Comparison of ENCODE assay signal across 28 cellular contexts in genomic region chr6:24849713-24850112, GRCh38. TPM values are rescaled to one million over a fixed set of nuclear protein-coding genes. Genes with fewer than 3 reads are reported as not detected.
DNase-seq lines count a peak whose midpoint lies in the region; ATAC-seq and TF ChIP-seq lines count a peak whose summit lies in the region.
"Had no signal": no experiment of that assay in that cellular context is flagged by ENCODE, and none has a peak within 500 bp of the region (broad histone marks: within the 10 kb centered on the region; RNA-seq: fewer than 3 reads in every experiment).

No MANE protein-coding gene starts in this region.

- H3K27ac Mint-ChIP-seq in activated naive CD4-positive, alpha-beta T cell treated with anti-CD3 and anti-CD28 coated beads, Interleukin-2, amount 50 U/mL, for 24 hours: peak overlapping the region; percentile 73
- peak overlapping the region; percentile 59; the same call in 1 of the 2 replicates for H3K27ac Mint-ChIP-seq in WTC11
- peak overlapping the region; percentile 79 for H3K27ac Mint-ChIP-seq in memory B cell
- H3K27ac Mint-ChIP-seq in stimulated activated naive CD8-positive, alpha-beta T cell treated with anti-CD3 and anti-CD28 coated beads, Interleukin-15, amount 100 ng/mL, for 72 hours: peak overlapping the region; percentile 86 to 87
- H3K27ac Mint-ChIP-seq: activated T-helper 2 cell treated with anti-CD3 and anti-CD28 coated beads, Interferon-gamma antibody, Interleukin-2, Interleukin-4, amounts not matched to agents 10 μg/mL and 5 μg/mL and 100 μg/mL, durations not matched to agents 14 hours and 24 hours and 36 hours; dendritic cell treated with granulocyte-macrophage colony-stimulating factor and Interleukin-4, amounts not matched to agents 40 ng/mL and 50 ng/mL, for 4 days; endodermal cell; T-helper 2 cell treated with Interferon-gamma antibody and Interleukin-4, amounts not matched to agents 5 μg/mL and 100 μg/mL, for 36 hours; type B pancreatic cell had no signal

- CTCF ChIA-PET in WTC11 (lab: Charles Lee): interaction anchor here (1.6 kb wide), 1 partner anchor 168 kb away, joined by 6 read pairs; no protein-coding TSS in a partner anchor

- H3K4me1 Mint-ChIP-seq in activated naive CD4-positive, alpha-beta T cell treated with anti-CD3 and anti-CD28 coated beads, Interleukin-2, amount 50 U/mL, for 24 hours: peaks cover 59% of the 10 kb centered on the region
- H3K4me1 Mint-ChIP-seq in WTC11 (peaks cover 6% of the 10 kb centered on the region; the same call in 1 of the 2 replicates), memory B cell (peaks cover 10% of the 10 kb centered on the region)
- peaks cover 67% of the 10 kb centered on the region for H3K4me1 Mint-ChIP-seq in stimulated activated naive CD8-positive, alpha-beta T cell treated with anti-CD3 and anti-CD28 coated beads, Interleukin-15, amount 100 ng/mL, for 72 hours
- H3K4me1 Mint-ChIP-seq: endodermal cell had no signal

- POLR2A ChIA-PET in WTC11 (lab: Charles Lee): interaction anchor here (0.6 kb wide), 1 partner anchor 1285 kb away, joined by 6 read pairs; no protein-coding TSS in a partner anchor

- ATAC-seq in WTC11 (no peak), memory B cell (ENCODE audit: low read depth) (no peak), HG03469 (IDR thresholded peaks at IDR 0.05; ENCODE audit: unreplicated experiment) (no peak)
- peak; percentile 70 for ATAC-seq in stimulated activated naive CD8-positive, alpha-beta T cell treated with anti-CD3 and anti-CD28 coated beads, Interleukin-15, amount 100 ng/mL, for 72 hours
- ATAC-seq: left lobe of liver had no signal

- DNase-seq in activated naive CD4-positive, alpha-beta T cell (lab: John Stamatoyannopoulos, UW): no peak
- DNase-seq in WTC11 (ENCODE audit: low spot score) (no peak), memory B cell (ENCODE audit: low spot score in 2 of 2) (no peak), GM03348 (ENCODE audit: low spot score) (no peak), NCI-H1417 treated with DMSO at 0.1 percent for 48 hours (lab: John Stamatoyannopoulos, UW) (no peak)
- DNase-seq in stimulated activated naive CD8-positive, alpha-beta T cell treated with anti-CD3 and anti-CD28 coated beads, Interleukin-15, amount 100 ng/mL, for 72 hours: no peak
- DNase-seq: activated CD4-positive, alpha-beta T cell treated with anti-CD3 and anti-CD28 coated beads for 4 hours; adrenal gland; central memory CD4-positive, alpha-beta T cell; endodermal cell; glutamatergic neuron; H9; NCI-H1694; Peyer's patch; right lobe of liver; SHP77 treated with DMSO at 0.1 percent for 48 hours; stimulated activated CD8-positive, alpha-beta memory T cell treated with anti-CD3 and anti-CD28 coated beads, Interleukin-4, amount 100 ng/mL, for 48 hours had no signal

- no peak overlapping the region for H3K4me3 Mint-ChIP-seq in activated naive CD4-positive, alpha-beta T cell treated with anti-CD3 and anti-CD28 coated beads, Interleukin-2, amount 50 U/mL, for 24 hours
- no peak overlapping the region for H3K4me3 Mint-ChIP-seq in WTC11
- H3K4me3 Mint-ChIP-seq in memory B cell: no peak overlapping the region
- no peak overlapping the region for H3K4me3 Mint-ChIP-seq in stimulated activated naive CD8-positive, alpha-beta T cell treated with anti-CD3 and anti-CD28 coated beads, Interleukin-15, amount 100 ng/mL, for 72 hours
- H3K4me3 Mint-ChIP-seq: dendritic cell treated with granulocyte-macrophage colony-stimulating factor and Interleukin-4, amounts not matched to agents 40 ng/mL and 50 ng/mL, for 4 days; endodermal cell; H9; T-helper 2 cell treated with Interferon-gamma antibody and Interleukin-4, amounts not matched to agents 5 μg/mL and 100 μg/mL, for 36 hours; type B pancreatic cell had no signal

- no peaks in the 10 kb centered on the region for H3K27me3 Mint-ChIP-seq in activated naive CD4-positive, alpha-beta T cell treated with anti-CD3 and anti-CD28 coated beads, Interleukin-2, amount 50 U/mL, for 24 hours
- H3K27me3 Mint-ChIP-seq in WTC11 (ENCODE audit: low read depth): no peaks in the 10 kb centered on the region
- no peaks in the 10 kb centered on the region for H3K27me3 Mint-ChIP-seq in memory B cell
- H3K27me3 Mint-ChIP-seq in stimulated activated naive CD8-positive, alpha-beta T cell treated with anti-CD3 and anti-CD28 coated beads, Interleukin-15, amount 100 ng/mL, for 72 hours: no peaks in the 10 kb centered on the region
- H3K27me3 Mint-ChIP-seq: dendritic cell treated with granulocyte-macrophage colony-stimulating factor and Interleukin-4, amounts not matched to agents 40 ng/mL and 50 ng/mL, for 4 days; type B pancreatic cell had no signal

- H3K9me3 Mint-ChIP-seq in activated naive CD4-positive, alpha-beta T cell treated with anti-CD3 and anti-CD28 coated beads, Interleukin-2, amount 50 U/mL, for 24 hours: no peaks in the 10 kb centered on the region
- no peaks in the 10 kb centered on the region for H3K9me3 Mint-ChIP-seq in WTC11
- H3K9me3 Mint-ChIP-seq in memory B cell: no peaks in the 10 kb centered on the region
- H3K9me3 Mint-ChIP-seq in stimulated activated naive CD8-positive, alpha-beta T cell treated with anti-CD3 and anti-CD28 coated beads, Interleukin-15, amount 100 ng/mL, for 72 hours: no peaks in the 10 kb centered on the region
- H3K9me3 Mint-ChIP-seq: activated T-helper 2 cell treated with anti-CD3 and anti-CD28 coated beads, Interferon-gamma antibody, Interleukin-2, Interleukin-4, amounts not matched to agents 10 μg/mL and 5 μg/mL and 100 μg/mL, durations not matched to agents 14 hours and 24 hours and 36 hours; dendritic cell treated with granulocyte-macrophage colony-stimulating factor and Interleukin-4, amounts not matched to agents 40 ng/mL and 50 ng/mL, for 4 days; endodermal cell; H9; T-helper 2 cell treated with Interferon-gamma antibody and Interleukin-4, amounts not matched to agents 5 μg/mL and 100 μg/mL, for 36 hours; type B pancreatic cell had no signal

- H3K36me3 Mint-ChIP-seq in activated naive CD4-positive, alpha-beta T cell treated with anti-CD3 and anti-CD28 coated beads, Interleukin-2, amount 50 U/mL, for 24 hours: peaks cover 26% of the 10 kb centered on the region
- peaks cover 14% of the 10 kb centered on the region for H3K36me3 Mint-ChIP-seq in WTC11
- H3K36me3 Mint-ChIP-seq in memory B cell: peaks cover 55% of the 10 kb centered on the region
- H3K36me3 Mint-ChIP-seq: type B pancreatic cell had no signal

- no peak for TF ChIP-seq CTCF in WTC11 (IDR thresholded peaks at IDR 0.05)

TF ChIP-seq in WTC11, 78 proteins besides CTCF, POLR2A, EP300 and RAD21 (continues in another document):
- no peak for TF ChIP-seq MAX (CRISPR knock-in tag; IDR thresholded peaks at IDR 0.05)
- TF ChIP-seq MYBL2 (CRISPR knock-in tag; IDR thresholded peaks at IDR 0.05): no peak
- no peak for TF ChIP-seq ZNF219 (CRISPR knock-in tag; IDR thresholded peaks at IDR 0.05; ENCODE audit: borderline replicate concordance)
- TF ChIP-seq ATF6 (CRISPR knock-in tag; IDR thresholded peaks at IDR 0.05): no peak
- no peak for TF ChIP-seq ZNF416 (CRISPR knock-in tag; IDR thresholded peaks at IDR 0.05)
- no peak for TF ChIP-seq ZNF121 (CRISPR knock-in tag; IDR thresholded peaks at IDR 0.05)
- TF ChIP-seq PREB (CRISPR knock-in tag; IDR thresholded peaks at IDR 0.05; ENCODE audit: borderline replicate concordance): no peak
- no peak for TF ChIP-seq ZNF425 (CRISPR knock-in tag; conservative IDR thresholded peaks at IDR 0.05)
- TF ChIP-seq JAZF1 (CRISPR knock-in tag; IDR thresholded peaks at IDR 0.05): no peak
- no peak for TF ChIP-seq TEAD1 (CRISPR knock-in tag; IDR thresholded peaks at IDR 0.05)

RNA-seq across cellular contexts. Expression of gene ARMH2, which starts 51.0 kb away (rescaled TPM):
- total RNA-seq in WTC11 (2021): not detected in 3 replicates
- total RNA-seq: activated T-helper 2 cell treated with anti-CD3 and anti-CD28 coated beads, Interferon-gamma antibody, Interleukin-2, Interleukin-4, amounts not matched to agents 10 μg/mL and 5 μg/mL and 100 μg/mL, durations not matched to agents 14 hours and 24 hours and 36 hours; adrenal gland; endodermal cell; fibroblast of villous mesenchyme; G401; H9; left lobe of liver; LHCN-M2; Peyer's patch; posterior vena cava; right lobe of liver had no signal
